Comparison of ENCODE assay signal across 22 cellular contexts in the genomic region with DNA sequence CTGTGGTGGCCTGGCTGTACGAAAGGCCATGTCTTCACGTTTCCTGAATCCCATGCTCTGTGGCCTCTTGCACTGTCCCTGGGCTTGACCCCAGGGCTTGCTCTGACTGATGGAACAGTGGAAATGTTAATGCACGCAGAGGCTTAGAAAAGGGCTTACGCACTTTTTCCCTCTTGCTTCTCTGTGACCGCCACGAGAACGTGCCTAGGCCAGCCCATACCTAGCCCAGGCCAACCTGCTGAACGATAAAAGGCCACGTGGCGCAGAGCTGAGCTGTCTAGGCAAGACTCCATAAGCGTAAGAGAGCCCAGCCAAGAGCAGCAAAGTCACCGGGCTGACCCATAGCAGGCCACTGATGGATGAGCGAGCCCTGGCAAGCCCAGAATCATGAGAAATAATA. TPM values are rescaled to one million over a fixed set of nuclear protein-coding genes. Genes with fewer than 3 reads are reported as not detected.
DNase-seq lines count a peak whose midpoint lies in the region; ATAC-seq, FAIRE-seq and TF ChIP-seq lines count a peak whose summit lies in the region.
"Had no signal": no experiment of that assay in that cellular context is flagged by ENCODE, and none has a peak within 500 bp of the region (broad histone marks: within the 10 kb centered on the region; RNA-seq: fewer than 3 reads in every experiment).

No MANE protein-coding gene starts in this region.

- CTCF ChIA-PET in mammary epithelial cell (lab: Charles Lee; ENCODE audit: low non-redundant PET): no interaction called here
- CTCF ChIA-PET in MCF 10A (lab: Yijun Ruan, JAX): interaction anchor here (0.6 kb wide), 1 partner anchor 33 kb away, joined by 3 read pairs; no protein-coding TSS in a partner anchor
- CTCF ChIA-PET in T-cell (lab: Charles Lee): no interaction called here

- H3K79me2 ChIP-seq in mammary epithelial cell (ENCODE audit: insufficient read depth, low read length): no peaks in the 10 kb centered on the region

- BruUV-seq in mammary epithelial cell (replicated peaks; lab: Mats Ljungman, UMichigan) (no TSS peak), MCF 10A (replicated peaks; lab: Mats Ljungman, UMichigan) (no TSS peak)

- H4K20me1 ChIP-seq in mammary epithelial cell (ENCODE audit: insufficient read depth, low read length): no peaks in the 10 kb centered on the region

- no peaks in the 10 kb centered on the region for H3K9me3 ChIP-seq in mammary epithelial cell (replicated peaks; ENCODE audit: insufficient read depth, low read length)
- H3K9me3 ChIP-seq: BE2C, MG63, SJSA1 had no signal

- intact Hi-C loops in mammary epithelial cell (cut with micrococcal nuclease): no loop called here
- intact Hi-C loops in MCF 10A (cut with micrococcal nuclease): no loop called here

- POLR2A ChIA-PET in MCF 10A (lab: Yijun Ruan, JAX): interaction anchor here (1.2 kb wide), 1 partner anchor 17 kb away, joined by 5 read pairs; no protein-coding TSS in a partner anchor
- POLR2A ChIA-PET in T-cell (lab: Charles Lee): no interaction called here

- DNase-seq in mammary epithelial cell (peak; percentile 27), MCF 10A (ENCODE audit: unreplicated experiment) (no peak), bronchial epithelial cell (ENCODE audit: low read depth) (peak; percentile 27), left lobe of liver (ENCODE audit: low spot score) (no peak), GDM1 (lab: John Stamatoyannopoulos, UW) (no peak), globus pallidus (ENCODE audit: low spot score) (no peak), DMS79 treated with DMSO at 0.1 percent for 48 hours (lab: John Stamatoyannopoulos, UW) (no peak), T-cell (no peak)
- DNase-seq: BE2C, MG63, NCI-H1092, NCI-H146, NCI-H2081, NCI-H510A treated with DMSO at 0.1 percent for 48 hours, NCI-H82 had no signal

- H3K4me3 ChIP-seq in mammary epithelial cell (replicated peaks in 1 of 3; ENCODE audit: insufficient read depth in 1 of 3, low read depth in 2 of 3, low read length in 3 of 3) (no peak overlapping the region), bronchial epithelial cell (ENCODE audit: low read depth, low read length) (no peak overlapping the region)
- H3K4me3 ChIP-seq: MG63, PC-9, SJSA1 had no signal

- no peak overlapping the region for H3K4me2 ChIP-seq in mammary epithelial cell (ENCODE audit: insufficient read depth, low read depth, low read length)
- H3K4me2 ChIP-seq: KMS-11, PC-9 had no signal

- no peak for FAIRE-seq in bronchial epithelial cell (lab: Jason Lieb, UNC)
- FAIRE-seq: GM12892, H54 had no signal

- H3K4me3 Mint-ChIP-seq in MCF 10A (ENCODE audit: unreplicated experiment) (no peak overlapping the region), T-cell (no peak overlapping the region)

- H3K4me1 ChIP-seq in mammary epithelial cell (ENCODE audit: insufficient read depth, low read length): peaks cover 18% of the 10 kb centered on the region

- H3K27me3 Mint-ChIP-seq in MCF 10A (ENCODE audit: insufficient read depth, unreplicated experiment) (no peaks in the 10 kb centered on the region), T-cell (no peaks in the 10 kb centered on the region)

- in situ Hi-C loops in mammary epithelial cell (cut with MboI; ENCODE audit: low sequenced_read_pairs in 2 of 2): no loop called here

- 66% methylated on average over 13 of the region's 13 CpGs for WGBS in mammary epithelial cell (ENCODE audit: low coverage, missing lambda C conversion rate)

- H3K4me1 Mint-ChIP-seq in MCF 10A (ENCODE audit: insufficient read depth, unreplicated experiment): peaks cover 7% of the 10 kb centered on the region
- H3K4me1 Mint-ChIP-seq in T-cell: peaks cover 6 to 15% (median 10%) of the 10 kb centered on the region in 3 donors

- ATAC-seq in left lobe of liver (peak; percentile 23), T-cell (replicated peaks in 1 of 4) (no peak)

- no peak for TF ChIP-seq CTCF in mammary epithelial cell (conservative IDR thresholded peaks at IDR 0.05 in 1 of 2, IDR thresholded peaks at IDR 0.05 in 1 of 2; ENCODE audit: extremely low read depth in 1 of 2, insufficient read depth in 1 of 2, low read depth in 1 of 2, low read length in 2 of 2)
- no peak for TF ChIP-seq CTCF in MCF 10A (IDR thresholded peaks at IDR 0.05; ENCODE audit: unreplicated experiment)
- no peak for TF ChIP-seq CTCF in bronchial epithelial cell (IDR thresholded peaks at IDR 0.05; ENCODE audit: insufficient read depth, low read length, severe bottlenecking)

- no peak overlapping the region for H3K27ac Mint-ChIP-seq in MCF 10A (ENCODE audit: low read depth, unreplicated experiment)
- H3K27ac Mint-ChIP-seq in T-cell: no peak overlapping the region

- dilution Hi-C loops in mammary epithelial cell (cut with HindIII; ENCODE audit: low sequenced_read_pairs): loop anchor here (5.0 kb wide), 1 partner anchor 44 kb away; no protein-coding TSS in a partner anchor

- H3K9me3 Mint-ChIP-seq in MCF 10A (ENCODE audit: unreplicated experiment): no peaks in the 10 kb centered on the region
- peaks cover 0 to 4% (median 0%) of the 10 kb centered on the region in 3 donors for H3K9me3 Mint-ChIP-seq in T-cell

- H3K27ac ChIP-seq in mammary epithelial cell (ENCODE audit: insufficient read depth, low read depth, low read length): no peak overlapping the region
- H3K27ac ChIP-seq: 22Rv1, HL-60, KMS-11, PC-9, SJSA1 had no signal

- H3K36me3 ChIP-seq in mammary epithelial cell (ENCODE audit: insufficient read depth, low read length) (no peaks in the 10 kb centered on the region), bronchial epithelial cell (ENCODE audit: control insufficient read depth, insufficient read depth, low read length) (no peaks in the 10 kb centered on the region)
- H3K36me3 ChIP-seq: BE2C, MG63, SJSA1 had no signal

- H3K27me3 ChIP-seq in mammary epithelial cell (ENCODE audit: insufficient read depth, low read length): no peaks in the 10 kb centered on the region
- no peaks in the 10 kb centered on the region for H3K27me3 ChIP-seq in bronchial epithelial cell (ENCODE audit: control insufficient read depth, insufficient read depth, low read length)
- H3K27me3 ChIP-seq: BE2C, MG63, SJSA1 had no signal

- H3K9ac ChIP-seq in mammary epithelial cell (ENCODE audit: insufficient read depth, low read length): no peak overlapping the region
- H3K9ac ChIP-seq: KMS-11 had no signal

- H3K36me3 Mint-ChIP-seq in MCF 10A (ENCODE audit: insufficient read depth, unreplicated experiment) (peaks cover 9% of the 10 kb centered on the region), T-cell (no peaks in the 10 kb centered on the region)

- no peak overlapping the region for H2AFZ ChIP-seq in mammary epithelial cell (ENCODE audit: low read depth, low read length)
- H2AFZ ChIP-seq: PC-9 had no signal

RNA-seq across cellular contexts. Expression of a gene that starts 18.3 kb away (rescaled TPM):
- total RNA-seq in mammary epithelial cell (10 to 100 TPM; 15.2 to 29.3 TPM), MCF 10A (2022) (31.1 and 52.8 TPM in 2 replicates), bronchial epithelial cell (2.9 and 7.2 TPM in 2 replicates), left lobe of liver (32.4 TPM), T-cell (1 to 10 TPM; 1.5 to 2.6 (median 1.7) TPM)
- 23.0 TPM for polyA plus RNA-seq in mammary epithelial cell
- 119 TPM for polyA minus RNA-seq in mammary epithelial cell

Comparison
In these comparisons a context has a peak if more than half of its experiments do, and no peak if none do; other contexts are left out.
1. DNase-seq: peak in mammary epithelial cell (single experiment) and bronchial epithelial cell (single experiment); none in MCF 10A (single experiment), left lobe of liver (single experiment), GDM1 (single experiment), globus pallidus (single experiment), DMS79 treated with DMSO at 0.1 percent for 48 hours (single experiment) and T-cell (0 of 34).